In genomic region chr12:105331805-105332251, GRCh38 we compare ENCODE assay signal across 8 cellular contexts.
DNase-seq lines count a peak whose midpoint lies in the region; ATAC-seq and TF ChIP-seq lines count a peak whose summit lies in the region.

No MANE protein-coding gene starts in this region.

- H3K4me3 ChIP-seq in tibial artery, result peak overlapping the region; percentile 83 to 87
- H3K4me3 ChIP-seq in WERI-Rb-1 (ENCODE audit: low read depth, low read length), result no peak overlapping the region

- H3K27me3 ChIP-seq in tibial artery (no peaks in the 10 kb centered on the region), WERI-Rb-1 (ENCODE audit: insufficient read depth, low read depth, severe bottlenecking) (no peaks in the 10 kb centered on the region)

- no peak for TF ChIP-seq CTCF in tibial artery (IDR thresholded peaks at IDR 0.05)
- TF ChIP-seq CTCF in WERI-Rb-1 (IDR thresholded peaks at IDR 0.05; ENCODE audit: low read depth, low read length), result no peak

- peaks cover 0 to 60% (median 29%) of the 10 kb centered on the region in 4 donors for H3K4me1 ChIP-seq in tibial artery

- no peaks in the 10 kb centered on the region for H3K36me3 ChIP-seq in tibial artery
- H3K36me3 ChIP-seq in WERI-Rb-1, result no peaks in the 10 kb centered on the region

- peak; percentile 10 for DNase-seq in stimulated activated CD4-positive, alpha-beta T cell treated with anti-CD3 and anti-CD28 coated beads, Interleukin-1b, Interleukin-23, amount 100 ng/mL, for 48 hours
- DNase-seq in stimulated activated CD4-positive, alpha-beta T cell treated with anti-CD3 and anti-CD28 coated beads, Interleukin-2, amount 100 ng/mL, for 48 hours, result no peak
- peak; percentile 13 to 22 for DNase-seq in activated CD4-positive, alpha-beta T cell treated with anti-CD3 and anti-CD28 coated beads, Interleukin-2, amount 50 U/mL, for 48 hours
- DNase-seq in glomerular visceral epithelial cell (ENCODE audit: extremely low spot score) (peak; percentile 43), tibial artery (no peak), D341Med (ENCODE audit: low spot score) (no peak), WERI-Rb-1 (no peak)

- H3K27ac ChIP-seq in tibial artery, result peak overlapping the region; percentile 77 to 85
- H3K27ac ChIP-seq in WERI-Rb-1, result no peak overlapping the region

- no peak for ATAC-seq in HG02798 (IDR thresholded peaks at IDR 0.05; ENCODE audit: poor library complexity, unreplicated experiment)

- intact Hi-C loops in tibial artery (cut with DNase I; ENCODE audit: low total_unique reads), result no loop called here

- H3K9me3 ChIP-seq in tibial artery (no peaks in the 10 kb centered on the region), WERI-Rb-1 (ENCODE audit: severe bottlenecking) (no peaks in the 10 kb centered on the region)

Comparison
In these comparisons a context has a peak if more than half of its experiments do, and no peak if none do; other contexts are left out.
1. DNase-seq: peak in stimulated activated CD4-positive, alpha-beta T cell treated with anti-CD3 and anti-CD28 coated beads, Interleukin-1b, Interleukin-23, amount 100 ng/mL, for 48 hours (single experiment), activated CD4-positive, alpha-beta T cell treated with anti-CD3 and anti-CD28 coated beads, Interleukin-2, amount 50 U/mL, for 48 hours (2 of 2) and glomerular visceral epithelial cell (single experiment); none in stimulated activated CD4-positive, alpha-beta T cell treated with anti-CD3 and anti-CD28 coated beads, Interleukin-2, amount 100 ng/mL, for 48 hours (0 of 2), tibial artery (0 of 2), D341Med (single experiment) and WERI-Rb-1 (single experiment).